11 cellular contexts compared by ENCODE assay signal in genomic region chr12:55682087-55682796, GRCh38. TPM values are rescaled to one million over a fixed set of nuclear protein-coding genes. Genes with fewer than 3 reads are reported as not detected.
DNase-seq lines count a peak whose midpoint lies in the region; ATAC-seq, FAIRE-seq and TF ChIP-seq lines count a peak whose summit lies in the region.
"Had no signal": no experiment of that assay in that cellular context is flagged by ENCODE, and none has a peak within 500 bp of the region (broad histone marks: within the 10 kb centered on the region; RNA-seq: fewer than 3 reads in every experiment).

No MANE protein-coding gene starts in this region.

- intact Hi-C loops in K562 (cut with micrococcal nuclease) = no loop called here
- intact Hi-C loops in lower lobe of right lung (cut with DNase I) = no loop called here

- H3K79me2 ChIP-seq in K562 (ENCODE audit: control insufficient read depth, insufficient read depth, low read length) = no peaks in the 10 kb centered on the region

- H3K27ac ChIP-seq in K562 (ENCODE audit: extremely low read depth, low read depth, low read length) = no peak overlapping the region
- H3K27ac ChIP-seq in lower lobe of right lung = no peak overlapping the region
- peak overlapping the region; percentile 41 for H3K27ac ChIP-seq in stomach smooth muscle (ENCODE audit: low read length)

- no peak for TF ChIP-seq POLR2A in K562 (conservative IDR thresholded peaks at IDR 0.05)

- peak overlapping the region; percentile 84 for H2AFZ ChIP-seq in K562 (ENCODE audit: low read depth, low read length)

- no peak for TF ChIP-seq EP300 in K562 (IDR thresholded peaks at IDR 0.05; ENCODE audit: low read length)

- in situ Hi-C loops in K562 (cut with MboI) = no loop called here

- ATAC-seq in HG03103 (IDR thresholded peaks at IDR 0.05; ENCODE audit: low read depth, unreplicated experiment) (peak; percentile 7), K562 (no peak; the same call in 2 of the 3 replicates), lower lobe of right lung (peak in 1 of 2 donors; percentile 2), HG03460 (IDR thresholded peaks at IDR 0.05; ENCODE audit: unreplicated experiment) (no peak)

- no peak for FAIRE-seq in K562 (lab: Jason Lieb, UNC)

- H3K36me3 ChIP-seq in K562 (ENCODE audit: control insufficient read depth, insufficient read depth, low read length) (no peaks in the 10 kb centered on the region), lower lobe of right lung (no peaks in the 10 kb centered on the region), stomach smooth muscle (ENCODE audit: control insufficient read depth in 2 of 2, insufficient read depth in 2 of 2, low read length in 2 of 2) (peaks cover 11 to 18% of the 10 kb centered on the region in 2 donors)

- CTCF ChIA-PET in K562 (lab: Yijun Ruan, JAX; ENCODE audit: low intra/inter-chr PET ratio) = interaction anchor here (0.6 kb wide), 1 partner anchor 240 kb away, joined by 3 read pairs; no protein-coding TSS in a partner anchor

- H3K4me2 ChIP-seq in K562 (ENCODE audit: insufficient read depth, low read length) = peak overlapping the region; percentile 66; the same call in 1 of the 2 replicates

- H3K9me1 ChIP-seq in K562 (ENCODE audit: control insufficient read depth, insufficient read depth, low read length) = no peaks in the 10 kb centered on the region

- no peaks in the 10 kb centered on the region for H3K9me3 ChIP-seq in K562 (replicated peaks; ENCODE audit: control insufficient read depth, insufficient read depth, low read depth, low read length)
- H3K9me3 ChIP-seq in lower lobe of right lung = no peaks in the 10 kb centered on the region
- H3K9me3 ChIP-seq in stomach smooth muscle (ENCODE audit: control insufficient read depth in 2 of 2, low read length in 2 of 2) = no peaks in the 10 kb centered on the region

- H3K9ac ChIP-seq in K562 (ENCODE audit: insufficient read depth in 1 of 2, low read depth in 2 of 2, low read length in 2 of 2) = peak overlapping the region in 1 of 2 experiments; percentile 84; a peak in 1 of 4 replicates
- no peak overlapping the region for H3K9ac ChIP-seq in stomach smooth muscle (ENCODE audit: low read length in 2 of 2)

- TF ChIP-seq CTCF in K562 (IDR thresholded peaks at IDR 0.05 in 2 of 3, conservative IDR thresholded peaks at IDR 0.05 in 1 of 3; ENCODE audit: insufficient read depth in 2 of 3, low read depth in 1 of 3, low read length in 3 of 3) = no peak
- TF ChIP-seq CTCF in lower lobe of right lung (IDR thresholded peaks at IDR 0.05) = no peak

- H3K4me1 ChIP-seq in K562 (replicated peaks in 1 of 2; ENCODE audit: control insufficient read depth in 2 of 2, insufficient read depth in 2 of 2, low read length in 2 of 2) (peaks cover 0 to 11% of the 10 kb centered on the region in 2 experiments; a peak in 2 of 5 replicates), lower lobe of right lung (peaks cover 13% of the 10 kb centered on the region), stomach smooth muscle (ENCODE audit: control insufficient read depth, insufficient read depth, low read length) (peaks cover 17% of the 10 kb centered on the region)

- POLR2A ChIA-PET in K562 (lab: Yijun Ruan, JAX) = interaction anchor here (1.0 to 1.4 kb wide), 3 partner anchors 8 to 16 kb away, joined by 3 to 4 read pairs (median 3); no protein-coding TSS in a partner anchor

- H3K27me3 ChIP-seq in K562 (ENCODE audit: control insufficient read depth in 2 of 2, insufficient read depth in 2 of 2, low read length in 2 of 2) (peaks cover 32 to 56% of the 10 kb centered on the region in 2 experiments), lower lobe of right lung (ENCODE audit: low read depth) (no peaks in the 10 kb centered on the region), stomach smooth muscle (ENCODE audit: control insufficient read depth in 1 of 2, insufficient read depth in 2 of 2, low read length in 2 of 2) (no peaks in the 10 kb centered on the region)

- no peak for TF ChIP-seq RAD21 in K562 (CRISPR knock-in tag; conservative IDR thresholded peaks at IDR 0.05 in 1 of 2, IDR thresholded peaks at IDR 0.05 in 1 of 2)

- BruUV-seq in K562 (replicated peaks; lab: Mats Ljungman, UMichigan) = no TSS peak

- peak overlapping the region; percentile 29; the same call in 1 of the 2 replicates for H3K4me3 ChIP-seq in K562
- H3K4me3 ChIP-seq in lower lobe of right lung = peak overlapping the region; percentile 36
- peak overlapping the region in 1 of 2 donors; percentile 52 for H3K4me3 ChIP-seq in stomach smooth muscle (ENCODE audit: low read length in 2 of 2)

- WGBS in K562 (ENCODE audit: insufficient coverage, low coverage, missing lambda C conversion rate) = 0% methylated on average over 5 of the region's 13 CpGs

- no peaks in the 10 kb centered on the region for H4K20me1 ChIP-seq in K562 (replicated peaks; ENCODE audit: control insufficient read depth, insufficient read depth, low read length)

- DNase-seq in K562 (ENCODE audit: extremely low read depth in 1 of 4, low spot score in 3 of 4) = no peak
- no peak for DNase-seq in lower lobe of right lung
- DNase-seq in putamen (ENCODE audit: low spot score) = no peak
- no peak for DNase-seq in AG20443 (ENCODE audit: low spot score)
- no peak for DNase-seq in activated CD4-positive, alpha-beta T cell treated with anti-CD3 and anti-CD28 coated beads, Interleukin-2, amount 50 U/mL, for 1 hour
- DNase-seq: activated CD4-positive, alpha-beta T cell treated with anti-CD3 and anti-CD28 coated beads for 48 hours had no signal

RNA-seq across cellular contexts. Expression of gene ITGA7, which starts 25.5 kb away (rescaled TPM):
- 5.3 and 10.3 TPM in 2 replicates for total RNA-seq in K562 (2011; cell fraction: chromatin; rRNA removed; ENCODE audit: low replicate concordance)
- 6.2 and 6.7 TPM in 2 replicates for total RNA-seq in K562 (2011; cell fraction: nucleolus; rRNA removed)
- total RNA-seq in K562 (2011; cell fraction: nucleoplasm; rRNA removed) = 7.4 and 7.6 TPM in 2 replicates
- total RNA-seq in K562 (2014; rRNA removed) = 0.18 and 0.57 TPM in 2 replicates
- 0.41 and 0.55 TPM in 2 replicates for total RNA-seq in K562 (2014; rRNA removed; fragmentation: Illumina TruSeq; extraction: Trizol)
- 0.53 and 0.58 TPM in 2 replicates for total RNA-seq in K562 (2015; rRNA removed; fragmentation: Illumina TruSeq; extraction: Trizol)
- 1.9 and 2.3 TPM in 2 replicates for total RNA-seq in K562 (2021)
- 0.67 and 1.6 TPM in 2 replicates for polyA plus RNA-seq in K562 (2011; rRNA removed)
- 0.89 and 0.93 TPM in 2 replicates for polyA plus RNA-seq in K562 (2011; cell fraction: cytosol; rRNA removed)
- polyA plus RNA-seq in K562 (2011; cell fraction: nucleus; rRNA removed) = 12.9 and 17.7 TPM in 2 replicates
- polyA plus RNA-seq in K562 (2012) = 1.0 and 2.6 TPM in 2 replicates
- polyA plus RNA-seq in K562 (2014; fragmentation: Illumina TruSeq; extraction: Trizol) = 1.1 and 1.4 TPM in 2 replicates
- under 1 TPM in 1 of 2 experiments, not detected in 1; 0.11 TPM for polyA plus RNA-seq in K562 (2014; fragmentation: Nextera tagmentation; extraction: Ambion mirVana)
- 0.54 and 0.96 TPM in 2 replicates for polyA plus RNA-seq in K562 (2014; rRNA removed)
- 0.46 and 0.57 TPM in 2 replicates for polyA minus RNA-seq in K562 (2011; rRNA and poly(A)+ RNA removed)
- polyA minus RNA-seq in K562 (2011; cell fraction: cytosol; rRNA and poly(A)+ RNA removed) = not detected in 2 replicates
- polyA minus RNA-seq in K562 (2011; cell fraction: nucleus; rRNA and poly(A)+ RNA removed) = 1.6 and 2.3 TPM in 2 replicates
- total RNA-seq in lower lobe of right lung = 17.5 TPM

RNA-seq across cellular contexts. Expression of gene BLOC1S1, which starts 33.6 kb away (rescaled TPM):
- 9.0 and 26.9 TPM in 2 replicates for total RNA-seq in K562 (2011; cell fraction: chromatin; rRNA removed; ENCODE audit: low replicate concordance)
- 23.7 and 30.0 TPM in 2 replicates for total RNA-seq in K562 (2011; cell fraction: nucleolus; rRNA removed)
- total RNA-seq in K562 (2011; cell fraction: nucleoplasm; rRNA removed) = 23.8 and 24.1 TPM in 2 replicates
- total RNA-seq in K562 (2014; rRNA removed) (124 and 125 TPM in 2 replicates), K562 (2014; rRNA removed; fragmentation: Illumina TruSeq; extraction: Trizol) (52.1 and 75.2 TPM in 2 replicates), K562 (2015; rRNA removed; fragmentation: Illumina TruSeq; extraction: Trizol) (82.9 and 84.6 TPM in 2 replicates), K562 (2021) (81.8 and 83.5 TPM in 2 replicates), lower lobe of right lung (134 TPM)
- polyA plus RNA-seq in K562 (2011; rRNA removed) (86.4 and 95.8 TPM in 2 replicates), K562 (2014; fragmentation: Illumina TruSeq; extraction: Trizol) (98.8 and 108 TPM in 2 replicates), K562 (2014; fragmentation: Nextera tagmentation; extraction: Ambion mirVana) (100 to 1,000 TPM; 122 to 139 TPM), K562 (2014; rRNA removed) (134 and 161 TPM in 2 replicates)
- polyA plus RNA-seq in K562 (2011; cell fraction: cytosol; rRNA removed) = 120 and 170 TPM in 2 replicates
- polyA plus RNA-seq in K562 (2011; cell fraction: nucleus; rRNA removed) = 46.8 and 53.7 TPM in 2 replicates
- 100 and 125 TPM in 2 replicates for polyA plus RNA-seq in K562 (2012)
- polyA minus RNA-seq in K562 (2011; rRNA and poly(A)+ RNA removed) = 34.1 and 43.5 TPM in 2 replicates
- polyA minus RNA-seq in K562 (2011; cell fraction: cytosol; rRNA and poly(A)+ RNA removed) = 22.0 and 22.4 TPM in 2 replicates
- 9.7 and 9.8 TPM in 2 replicates for polyA minus RNA-seq in K562 (2011; cell fraction: nucleus; rRNA and poly(A)+ RNA removed)

RNA-seq across cellular contexts. Expression of gene RDH5, which starts 38.0 kb away (rescaled TPM):
- 10.5 and 25.4 TPM in 2 replicates for total RNA-seq in K562 (2011; cell fraction: chromatin; rRNA removed; ENCODE audit: low replicate concordance)
- total RNA-seq in K562 (2011; cell fraction: nucleolus; rRNA removed) = 12.8 and 20.5 TPM in 2 replicates
- total RNA-seq in K562 (2011; cell fraction: nucleoplasm; rRNA removed) = 12.5 and 18.9 TPM in 2 replicates
- 1.7 TPM in 1 of 2 replicates, not detected in the other for total RNA-seq in K562 (2014; rRNA removed)
- total RNA-seq in K562 (2014; rRNA removed; fragmentation: Illumina TruSeq; extraction: Trizol) = 1.1 and 1.5 TPM in 2 replicates
- 0.60 and 2.0 TPM in 2 replicates for total RNA-seq in K562 (2015; rRNA removed; fragmentation: Illumina TruSeq; extraction: Trizol)
- 1.0 and 1.5 TPM in 2 replicates for total RNA-seq in K562 (2021)
- 1.6 TPM in 2 replicates for polyA plus RNA-seq in K562 (2011; rRNA removed)
- polyA plus RNA-seq in K562 (2011; cell fraction: cytosol; rRNA removed) = 0.56 and 0.92 TPM in 2 replicates
- polyA plus RNA-seq in K562 (2011; cell fraction: nucleus; rRNA removed) = 5.6 and 6.6 TPM in 2 replicates
- 0.52 and 2.5 TPM in 2 replicates for polyA plus RNA-seq in K562 (2012)
- 0.21 and 0.28 TPM in 2 replicates for polyA plus RNA-seq in K562 (2014; fragmentation: Illumina TruSeq; extraction: Trizol)
- polyA plus RNA-seq in K562 (2014; fragmentation: Nextera tagmentation; extraction: Ambion mirVana) = under 1 TPM; 0.41 to 0.46 TPM
- polyA plus RNA-seq in K562 (2014; rRNA removed) = 0.62 and 1.2 TPM in 2 replicates
- 2.8 and 4.0 TPM in 2 replicates for polyA minus RNA-seq in K562 (2011; rRNA and poly(A)+ RNA removed)
- 1.1 TPM in 1 of 2 replicates, not detected in the other for polyA minus RNA-seq in K562 (2011; cell fraction: cytosol; rRNA and poly(A)+ RNA removed)
- polyA minus RNA-seq in K562 (2011; cell fraction: nucleus; rRNA and poly(A)+ RNA removed) = 5.1 and 6.1 TPM in 2 replicates
- 11.1 TPM for total RNA-seq in lower lobe of right lung

RNA-seq across cellular contexts. Expression of gene OR10P1, which starts 45.5 kb away (rescaled TPM):
- total RNA-seq in K562 (2011; cell fraction: chromatin; rRNA removed; ENCODE audit: low replicate concordance) = not detected in 2 replicates
- not detected in 2 replicates for total RNA-seq in K562 (2011; cell fraction: nucleolus; rRNA removed)
- not detected in 2 replicates for total RNA-seq in K562 (2011; cell fraction: nucleoplasm; rRNA removed)
- not detected in 2 replicates for total RNA-seq in K562 (2014; rRNA removed)
- total RNA-seq in K562 (2014; rRNA removed; fragmentation: Illumina TruSeq; extraction: Trizol) = not detected in 2 replicates
- total RNA-seq in K562 (2015; rRNA removed; fragmentation: Illumina TruSeq; extraction: Trizol) = not detected in 2 replicates
- total RNA-seq in K562 (2021) = not detected in 2 replicates
- not detected in 2 replicates for polyA plus RNA-seq in K562 (2011; rRNA removed)
- polyA plus RNA-seq in K562 (2011; cell fraction: cytosol; rRNA removed) = not detected in 2 replicates
- not detected in 2 replicates for polyA plus RNA-seq in K562 (2011; cell fraction: nucleus; rRNA removed)
- not detected in 2 replicates for polyA plus RNA-seq in K562 (2012)
- polyA plus RNA-seq in K562 (2014; fragmentation: Illumina TruSeq; extraction: Trizol) = not detected in 2 replicates
- not detected for polyA plus RNA-seq in K562 (2014; fragmentation: Nextera tagmentation; extraction: Ambion mirVana)
- not detected in 2 replicates for polyA plus RNA-seq in K562 (2014; rRNA removed)
- not detected in 2 replicates for polyA minus RNA-seq in K562 (2011; rRNA and poly(A)+ RNA removed)
- polyA minus RNA-seq in K562 (2011; cell fraction: cytosol; rRNA and poly(A)+ RNA removed) = not detected in 2 replicates
- polyA minus RNA-seq in K562 (2011; cell fraction: nucleus; rRNA and poly(A)+ RNA removed) = not detected in 2 replicates
- total RNA-seq in lower lobe of right lung = not detected
- total RNA-seq: G401, mononuclear cell had no signal

RNA-seq across cellular contexts. Expression of gene CD63, which starts 46.6 kb away (rescaled TPM):
- total RNA-seq in K562 (2011; cell fraction: chromatin; rRNA removed; ENCODE audit: low replicate concordance) = 272 and 331 TPM in 2 replicates
- 598 and 672 TPM in 2 replicates for total RNA-seq in K562 (2011; cell fraction: nucleolus; rRNA removed)
- 455 and 604 TPM in 2 replicates for total RNA-seq in K562 (2011; cell fraction: nucleoplasm; rRNA removed)
- total RNA-seq in K562 (2014; rRNA removed) (425 and 433 TPM in 2 replicates), K562 (2014; rRNA removed; fragmentation: Illumina TruSeq; extraction: Trizol) (411 and 413 TPM in 2 replicates), K562 (2015; rRNA removed; fragmentation: Illumina TruSeq; extraction: Trizol) (706 and 735 TPM in 2 replicates), K562 (2021) (412 and 416 TPM in 2 replicates), lower lobe of right lung (1,142 TPM)
- polyA plus RNA-seq in K562 (2011; rRNA removed) (219 and 313 TPM in 2 replicates), K562 (2014; fragmentation: Illumina TruSeq; extraction: Trizol) (408 and 431 TPM in 2 replicates), K562 (2014; fragmentation: Nextera tagmentation; extraction: Ambion mirVana) (100 to 1,000 TPM; 531 to 576 TPM), K562 (2014; rRNA removed) (501 and 655 TPM in 2 replicates)
- 416 and 450 TPM in 2 replicates for polyA plus RNA-seq in K562 (2011; cell fraction: cytosol; rRNA removed)
- 74.3 and 108 TPM in 2 replicates for polyA plus RNA-seq in K562 (2011; cell fraction: nucleus; rRNA removed)
- 824 and 1,019 TPM in 2 replicates for polyA plus RNA-seq in K562 (2012)
- polyA minus RNA-seq in K562 (2011; rRNA and poly(A)+ RNA removed) = 261 and 331 TPM in 2 replicates
- polyA minus RNA-seq in K562 (2011; cell fraction: cytosol; rRNA and poly(A)+ RNA removed) = 98.5 and 116 TPM in 2 replicates
- polyA minus RNA-seq in K562 (2011; cell fraction: nucleus; rRNA and poly(A)+ RNA removed) = 19.3 and 46.9 TPM in 2 replicates
